ENCODE assay signal across 3 cellular contexts in genomic region chr2:185526156-185526555, GRCh38.
"Had no signal": no experiment of that assay in that cellular context is flagged by ENCODE, and none has a peak within 500 bp of the region (broad histone marks: within the 10 kb centered on the region; RNA-seq: fewer than 3 reads in every experiment).

No MANE protein-coding gene starts in this region.

- ATAC-seq: GM12878 had no signal

- H3K4me3 ChIP-seq: GM12878 had no signal

- DNase-seq: GDM1, GF-D8 had no signal
